ENCODE assay signal across 8 cellular contexts in genomic region chr2:174846941-174847938, GRCh38.
DNase-seq lines count a peak whose midpoint lies in the region; ATAC-seq, FAIRE-seq and TF ChIP-seq lines count a peak whose summit lies in the region.

No MANE protein-coding gene starts in this region.

- no peak for TF ChIP-seq POLR2A in GM12891 (IDR thresholded peaks at IDR 0.05; ENCODE audit: low read depth, low read length)

- peak overlapping the region; percentile 24 for H3K9ac ChIP-seq in SK-N-MC (ENCODE audit: insufficient read length)

- H3K9me3 ChIP-seq in SK-N-MC (ENCODE audit: low read depth, low read length): no peaks in the 10 kb centered on the region
- no peaks in the 10 kb centered on the region for H3K9me3 ChIP-seq in effector memory CD4-positive, alpha-beta T cell (ENCODE audit: control insufficient read depth, low read length)

- DNase-seq in SK-N-MC (ENCODE audit: low read depth, low spot score) (peak; percentile 70), globus pallidus (ENCODE audit: low spot score) (peak; percentile 53), sciatic nerve (ENCODE audit: low spot score) (no peak), NK-92 (lab: John Stamatoyannopoulos, UW; ENCODE audit: unreplicated experiment) (no peak), GM12891 (ENCODE audit: insufficient read length, low spot score) (no peak)
- DNase-seq in effector memory CD4-positive, alpha-beta T cell: no peak

- no peaks in the 10 kb centered on the region for H3K27me3 ChIP-seq in effector memory CD4-positive, alpha-beta T cell (replicated peaks; ENCODE audit: control insufficient read depth, insufficient read depth, low read length, poor library complexity, severe bottlenecking)

- H3K36me3 ChIP-seq in SK-N-MC (ENCODE audit: insufficient read depth, low read length): no peaks in the 10 kb centered on the region
- no peaks in the 10 kb centered on the region for H3K36me3 ChIP-seq in effector memory CD4-positive, alpha-beta T cell (ENCODE audit: control insufficient read depth, insufficient read depth, low read length)

- peak overlapping the region; percentile 31; the same call in 1 of the 2 replicates for H3K4me3 ChIP-seq in GM08714 (ENCODE audit: low read length)
- H3K4me3 ChIP-seq in SK-N-MC: peak overlapping the region; percentile 76
- no peak overlapping the region for H3K4me3 ChIP-seq in effector memory CD4-positive, alpha-beta T cell (ENCODE audit: insufficient read depth, low read depth, low read length, poor library complexity, severe bottlenecking)

- no peak for FAIRE-seq in GM12891 (lab: Jason Lieb, UNC)

- intact Hi-C loops in sciatic nerve (cut with DNase I): no loop called here

- ATAC-seq in sciatic nerve: peak; percentile 92
- ATAC-seq in GM18498 (IDR thresholded peaks at IDR 0.05; ENCODE audit: unreplicated experiment): no peak

- no peaks in the 10 kb centered on the region for H3K4me1 ChIP-seq in effector memory CD4-positive, alpha-beta T cell (ENCODE audit: control insufficient read depth, insufficient read depth, low read length, poor library complexity, severe bottlenecking)

- H3K27ac ChIP-seq in SK-N-MC: peak overlapping the region; percentile 52; the same call in 1 of the 2 replicates
- H3K27ac ChIP-seq in effector memory CD4-positive, alpha-beta T cell (ENCODE audit: insufficient read depth, low read length, poor library complexity, severe bottlenecking): no peak overlapping the region

TF ChIP-seq in GM12891, 5 proteins besides CTCF, POLR2A, EP300 and RAD21:
- TF ChIP-seq TAF1 (IDR thresholded peaks at IDR 0.05; ENCODE audit: low read depth, low read length) (no peak), PAX5 (IDR thresholded peaks at IDR 0.05; ENCODE audit: insufficient read depth, low read length, severe bottlenecking) (no peak), POU2F2 (IDR thresholded peaks at IDR 0.05; ENCODE audit: low read depth, low read length) (no peak)

Comparison
In these comparisons a context has a peak if more than half of its experiments do, and no peak if none do; other contexts are left out.
1. DNase-seq: peak in SK-N-MC (single experiment) and globus pallidus (single experiment); none in sciatic nerve (single experiment), effector memory CD4-positive, alpha-beta T cell (0 of 3), NK-92 (single experiment) and GM12891 (single experiment).